16 cellular contexts compared by ENCODE assay signal in the genomic region with DNA sequence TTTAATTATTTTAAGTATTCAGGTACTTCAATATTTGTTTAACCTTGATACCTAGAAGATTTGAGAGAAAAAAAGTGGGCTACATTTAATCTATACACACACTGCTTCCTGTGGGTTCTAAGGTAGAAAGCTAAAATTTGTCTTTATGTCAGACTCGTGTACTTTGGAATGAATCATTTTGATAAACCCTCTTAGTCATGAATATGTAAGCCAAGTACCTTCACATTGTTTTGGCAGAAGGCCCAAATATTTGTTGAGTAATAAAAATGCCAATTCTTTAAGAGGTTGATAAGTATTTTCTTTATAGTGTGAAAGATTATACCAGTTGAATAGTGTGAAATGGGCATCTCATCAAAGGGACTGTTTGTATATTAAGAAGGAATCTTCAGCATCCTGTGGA.
DNase-seq lines count a peak whose midpoint lies in the region; ATAC-seq, FAIRE-seq and TF ChIP-seq lines count a peak whose summit lies in the region.
"Had no signal": no experiment of that assay in that cellular context is flagged by ENCODE, and none has a peak within 500 bp of the region (broad histone marks: within the 10 kb centered on the region; RNA-seq: fewer than 3 reads in every experiment).

No MANE protein-coding gene starts in this region.

- H3K27me3 ChIP-seq in foreskin keratinocyte = no peaks in the 10 kb centered on the region
- no peaks in the 10 kb centered on the region for H3K27me3 ChIP-seq in small intestine (ENCODE audit: control insufficient read depth in 2 of 2, insufficient read depth in 2 of 2, low read length in 2 of 2)
- H3K27me3 ChIP-seq in vagina = no peaks in the 10 kb centered on the region

- no peak for FAIRE-seq in small intestine (lab: Jason Lieb, UNC)
- FAIRE-seq: GM12878 had no signal

- H3K4me1 ChIP-seq in foreskin keratinocyte = peaks cover 7% of the 10 kb centered on the region
- H3K4me1 ChIP-seq in small intestine (ENCODE audit: control insufficient read depth in 2 of 2, insufficient read depth in 1 of 2, low read depth in 1 of 2, low read length in 1 of 2) = no peaks in the 10 kb centered on the region
- no peaks in the 10 kb centered on the region for H3K4me1 ChIP-seq in vagina
- H3K4me1 ChIP-seq: parathyroid adenoma had no signal

- 3 to 28% (median 4%) methylated on average over 1 of the region's 1 CpG for WGBS in small intestine, 3 donors

- H3K27ac ChIP-seq in foreskin keratinocyte = no peak overlapping the region
- H3K27ac ChIP-seq in small intestine (ENCODE audit: low read depth in 1 of 2, low read length in 1 of 2) = no peak overlapping the region
- H3K27ac ChIP-seq in vagina = no peak overlapping the region
- H3K27ac ChIP-seq: parathyroid adenoma had no signal

- no peak overlapping the region for H3K4me3 ChIP-seq in small intestine (ENCODE audit: low read depth in 1 of 2, low read length in 2 of 2)
- H3K4me3 ChIP-seq in vagina = no peak overlapping the region
- H3K4me3 ChIP-seq: GM12878 had no signal

- no peak for TF ChIP-seq CTCF in foreskin keratinocyte (conservative IDR thresholded peaks at IDR 0.05)
- no peak for TF ChIP-seq CTCF in vagina (IDR thresholded peaks at IDR 0.05)

- H3K36me3 ChIP-seq in small intestine (ENCODE audit: control insufficient read depth in 2 of 2, insufficient read depth in 2 of 2, low read length in 2 of 2) = no peaks in the 10 kb centered on the region
- H3K36me3 ChIP-seq in vagina = no peaks in the 10 kb centered on the region

- peak; percentile 47; the same call in 2 of the 3 replicates for ATAC-seq in SK-N-SH treated with all-trans-retinoic acid at 6 μM for 48 hours
- ATAC-seq in foreskin keratinocyte = peak; percentile 95
- ATAC-seq: activated naive CD8-positive, alpha-beta T cell treated with anti-CD3 and anti-CD28 coated beads, Interleukin-2, amount 50 U/mL, for 24 hours; GM12878 had no signal

- H3K9me3 ChIP-seq in small intestine (ENCODE audit: control insufficient read depth, low read depth) (no peaks in the 10 kb centered on the region), vagina (no peaks in the 10 kb centered on the region)

- DNase-seq in NCI-H748 (lab: John Stamatoyannopoulos, UW; ENCODE audit: unreplicated experiment) (peak; percentile 1), NCI-H748 treated with DMSO at 0.1 percent for 48 hours (lab: John Stamatoyannopoulos, UW) (no peak), foreskin keratinocyte (peak; percentile 76 to 88), small intestine (peak; percentile 31), NCI-H1930 (lab: John Stamatoyannopoulos, UW) (no peak), vagina (ENCODE audit: extremely low spot score in 2 of 2) (no peak)
- no peak for DNase-seq in activated CD4-positive, alpha-beta T cell treated with anti-CD3 and anti-CD28 coated beads for 4 hours
- DNase-seq: activated naive CD8-positive, alpha-beta T cell treated with anti-CD3 and anti-CD28 coated beads, Interleukin-2, amount 50 U/mL, for 24 hours; DMS 273 treated with DMSO at 0.1 percent for 48 hours; H7; mesendoderm; NCI-H1417 treated with DMSO at 0.1 percent for 48 hours; stimulated activated CD4-positive, alpha-beta T cell treated with anti-CD3 and anti-CD28 coated beads, Interleukin-1b, Interleukin-23, amount 100 ng/mL, for 48 hours had no signal

- intact Hi-C loops in vagina (cut with DNase I) = no loop called here

- no peak for TF ChIP-seq POLR2A in vagina (IDR thresholded peaks at IDR 0.05)

TF ChIP-seq in SK-N-SH treated with all-trans-retinoic acid at 6 μM for 48 hours, 23 proteins besides CTCF, POLR2A, EP300 and RAD21:
- TF ChIP-seq GLIS3 (CRISPR knock-in tag; IDR thresholded peaks at IDR 0.05) (no peak), ZFP30 (CRISPR knock-in tag; IDR thresholded peaks at IDR 0.05) (no peak), TOX (CRISPR knock-in tag; IDR thresholded peaks at IDR 0.05; ENCODE audit: borderline replicate concordance) (peak; percentile 82), ISL1 (CRISPR knock-in tag; IDR thresholded peaks at IDR 0.05) (peak; percentile 69)
- TF ChIP-seq, protein P1, sequence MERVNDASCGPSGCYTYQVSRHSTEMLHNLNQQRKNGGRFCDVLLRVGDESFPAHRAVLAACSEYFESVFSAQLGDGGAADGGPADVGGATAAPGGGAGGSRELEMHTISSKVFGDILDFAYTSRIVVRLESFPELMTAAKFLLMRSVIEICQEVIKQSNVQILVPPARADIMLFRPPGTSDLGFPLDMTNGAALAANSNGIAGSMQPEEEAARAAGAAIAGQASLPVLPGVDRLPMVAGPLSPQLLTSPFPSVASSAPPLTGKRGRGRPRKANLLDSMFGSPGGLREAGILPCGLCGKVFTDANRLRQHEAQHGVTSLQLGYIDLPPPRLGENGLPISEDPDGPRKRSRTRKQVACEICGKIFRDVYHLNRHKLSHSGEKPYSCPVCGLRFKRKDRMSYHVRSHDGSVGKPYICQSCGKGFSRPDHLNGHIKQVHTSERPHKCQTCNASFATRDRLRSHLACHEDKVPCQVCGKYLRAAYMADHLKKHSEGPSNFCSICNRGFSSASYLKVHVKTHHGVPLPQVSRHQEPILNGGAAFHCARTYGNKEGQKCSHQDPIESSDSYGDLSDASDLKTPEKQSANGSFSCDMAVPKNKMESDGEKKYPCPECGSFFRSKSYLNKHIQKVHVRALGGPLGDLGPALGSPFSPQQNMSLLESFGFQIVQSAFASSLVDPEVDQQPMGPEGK (CRISPR knock-in tag; IDR thresholded peaks at IDR 0.05; ENCODE audit: borderline replicate concordance) = 0 out of 2 replicates have a peak, but pooled peaks have one; percentile 26

Comparison
In these comparisons a context has a peak if more than half of its experiments do, and no peak if none do; other contexts are left out.
1. DNase-seq: peak in NCI-H748 (single experiment), foreskin keratinocyte (2 of 2) and small intestine (single experiment); none in NCI-H748 treated with DMSO at 0.1 percent for 48 hours (single experiment), NCI-H1930 (0 of 2), activated CD4-positive, alpha-beta T cell treated with anti-CD3 and anti-CD28 coated beads for 4 hours (0 of 2) and vagina (0 of 2).